ENCODE assay signal across 15 cellular contexts in genomic region chr18:76846217-76846616, GRCh38. TPM values are rescaled to one million over a fixed set of nuclear protein-coding genes. Genes with fewer than 3 reads are reported as not detected.
DNase-seq lines count a peak whose midpoint lies in the region; ATAC-seq, FAIRE-seq and TF ChIP-seq lines count a peak whose summit lies in the region.
"Had no signal": no experiment of that assay in that cellular context is flagged by ENCODE, and none has a peak within 500 bp of the region (broad histone marks: within the 10 kb centered on the region; RNA-seq: fewer than 3 reads in every experiment).

No MANE protein-coding gene starts in this region.

- H3K27me3 Mint-ChIP-seq in H9 (ENCODE audit: low read depth) (no peaks in the 10 kb centered on the region), HFFc6 (ENCODE audit: insufficient read depth) (no peaks in the 10 kb centered on the region)
- H3K27me3 Mint-ChIP-seq: CD8-positive, alpha-beta memory T cell had no signal

- intact Hi-C loops in right lobe of liver (cut with DNase I), result no loop called here
- intact Hi-C loops in HepG2 (cut with micrococcal nuclease; ENCODE audit: unreplicated experiment), result no loop called here
- intact Hi-C loops in lower leg skin (cut with DNase I; ENCODE audit: low total_unique reads), result no loop called here
- intact Hi-C loops in lower lobe of right lung (cut with DNase I), result no loop called here

- DNase-seq in right lobe of liver (peak in 2 of 3 donors; percentile 59 to 63), HepG2 (ENCODE audit: low spot score) (no peak), H9 (no peak), left lobe of liver (ENCODE audit: low spot score) (peak; percentile 56), lower leg skin (ENCODE audit: low spot score in 2 of 2) (no peak), HFFc6 (no peak), lower lobe of right lung (no peak)
- DNase-seq: Caco-2; CD8-positive, alpha-beta memory T cell; DMS 273 treated with DMSO at 0.1 percent for 48 hours; GM23248 had no signal

- TF ChIP-seq EP300 in HepG2 (IDR thresholded peaks at IDR 0.05; ENCODE audit: low read depth in 2 of 2, low read length in 2 of 2), result no peak
- TF ChIP-seq EP300 in HepG2 (CRISPR knock-in tag; IDR thresholded peaks at IDR 0.05; ENCODE audit: borderline replicate concordance), result no peak

- no peak overlapping the region for H2BK120ac ChIP-seq in H9 (ENCODE audit: low read depth, low read length, poor library complexity, severe bottlenecking)

- no peak overlapping the region for H4K8ac ChIP-seq in H9 (replicated peaks; ENCODE audit: insufficient read length, low read depth, low read length)

- no peak overlapping the region for H3K14ac ChIP-seq in H9 (ENCODE audit: insufficient read depth, low read length)

- H3K36me3 Mint-ChIP-seq in H9 (ENCODE audit: insufficient read depth in 1 of 3, low read depth in 3 of 3) (no peaks in the 10 kb centered on the region), HFFc6 (ENCODE audit: low read depth) (no peaks in the 10 kb centered on the region)

- H3K18ac ChIP-seq in H9 (ENCODE audit: insufficient read length, low read depth, low read length), result no peak overlapping the region

- no peak overlapping the region for H2AK5ac ChIP-seq in H9 (ENCODE audit: insufficient read length, low read length)

- TF ChIP-seq POLR2A in right lobe of liver (IDR thresholded peaks at IDR 0.05), result no peak
- no peak for TF ChIP-seq POLR2A in HepG2 (IDR thresholded peaks at IDR 0.05; ENCODE audit: insufficient read depth in 1 of 2, low read depth in 2 of 2, low read length in 2 of 2)
- no peak for TF ChIP-seq POLR2A in lower leg skin (IDR thresholded peaks at IDR 0.05)

- no peak overlapping the region for H3T11ph ChIP-seq in H9 (ENCODE audit: low read length)

- no peak overlapping the region for H4K91ac ChIP-seq in H9 (ENCODE audit: insufficient read length, low read depth, low read length)

- no peak overlapping the region for H2BK12ac ChIP-seq in H9 (ENCODE audit: insufficient read length, low read depth, low read length)

- no peak overlapping the region for H3K4me3 Mint-ChIP-seq in H9
- no peak overlapping the region for H3K4me3 Mint-ChIP-seq in HFFc6
- H3K4me3 Mint-ChIP-seq: CD14-positive monocyte; CD8-positive, alpha-beta memory T cell had no signal

- H4K20me1 ChIP-seq in HepG2 (ENCODE audit: insufficient read depth, low read length) (no peaks in the 10 kb centered on the region), H9 (ENCODE audit: control insufficient read depth, insufficient read depth, insufficient read length) (no peaks in the 10 kb centered on the region)

- H2BK15ac ChIP-seq in H9 (ENCODE audit: low read depth, low read length), result no peak overlapping the region

- TF ChIP-seq CTCF in right lobe of liver (IDR thresholded peaks at IDR 0.05), result no peak
- TF ChIP-seq CTCF in HepG2 (CRISPR knock-in tag; IDR thresholded peaks at IDR 0.05), result no peak
- TF ChIP-seq CTCF in H9 (conservative IDR thresholded peaks at IDR 0.05), result no peak
- no peak for TF ChIP-seq CTCF in lower leg skin (IDR thresholded peaks at IDR 0.05)
- TF ChIP-seq CTCF in HFFc6 (IDR thresholded peaks at IDR 0.05), result no peak
- no peak for TF ChIP-seq CTCF in lower lobe of right lung (IDR thresholded peaks at IDR 0.05)

- no peaks in the 10 kb centered on the region for H3K9me3 ChIP-seq in right lobe of liver
- no peaks in the 10 kb centered on the region for H3K9me3 ChIP-seq in HepG2 (ENCODE audit: low read length)
- no peaks in the 10 kb centered on the region for H3K9me3 ChIP-seq in H9 (ENCODE audit: control insufficient read depth, low read depth, low read length)
- H3K9me3 ChIP-seq in lower lobe of right lung, result no peaks in the 10 kb centered on the region
- H3K9me3 ChIP-seq: Caco-2, HAP-1 had no signal

- H3K27ac Mint-ChIP-seq in H9, result peak overlapping the region in 2 of 3 experiments; percentile 6 to 74; a peak in 1 of 7 replicates
- no peak overlapping the region for H3K27ac Mint-ChIP-seq in HFFc6

- H3K36me3 ChIP-seq in right lobe of liver (no peaks in the 10 kb centered on the region), HepG2 (replicated peaks in 1 of 2; ENCODE audit: control insufficient read depth in 1 of 2, insufficient read depth in 2 of 2, low read length in 2 of 2) (no peaks in the 10 kb centered on the region), lower lobe of right lung (no peaks in the 10 kb centered on the region)
- H3K36me3 ChIP-seq: HAP-1 had no signal

- H4K5ac ChIP-seq in H9 (ENCODE audit: insufficient read length, low read depth, low read length), result no peak overlapping the region

- no peak for FAIRE-seq in HepG2 (lab: Jason Lieb, UNC)
- FAIRE-seq: HTR-8/SVneo, K562 had no signal

- H3K27me3 ChIP-seq in right lobe of liver (no peaks in the 10 kb centered on the region), HepG2 (ENCODE audit: control insufficient read depth in 1 of 2, insufficient read depth in 2 of 2, low read length in 2 of 2) (no peaks in the 10 kb centered on the region), H9 (ENCODE audit: insufficient read depth, low read length) (no peaks in the 10 kb centered on the region), lower lobe of right lung (ENCODE audit: low read depth) (no peaks in the 10 kb centered on the region)

- TF ChIP-seq RAD21 in HepG2 (CRISPR knock-in tag; IDR thresholded peaks at IDR 0.05), result no peak

- H3K4me2 ChIP-seq in HepG2 (ENCODE audit: low read depth, low read length) (no peak overlapping the region), H9 (ENCODE audit: insufficient read depth, insufficient read length, low read length) (no peak overlapping the region)

- ATAC-seq in right lobe of liver (peak; percentile 30 to 73 (median 57)), HepG2 (no peak), left lobe of liver (peak; percentile 76), lower lobe of right lung (no peak)
- ATAC-seq: K562 had no signal

- H3K79me1 ChIP-seq in H9 (ENCODE audit: insufficient read depth, low read depth, low read length, poor library complexity, severe bottlenecking), result peaks cover 4% of the 10 kb centered on the region

- H3K4me1 ChIP-seq in right lobe of liver (peaks cover 0 to 38% (median 15%) of the 10 kb centered on the region in 4 donors), HepG2 (ENCODE audit: insufficient read depth, low read length) (peaks cover 38% of the 10 kb centered on the region), H9 (ENCODE audit: insufficient read depth, low read length) (no peaks in the 10 kb centered on the region), lower lobe of right lung (no peaks in the 10 kb centered on the region)
- H3K4me1 ChIP-seq: Caco-2 had no signal

- H3K79me2 ChIP-seq in HepG2 (ENCODE audit: insufficient read depth, low read length) (peaks cover 8% of the 10 kb centered on the region), H9 (ENCODE audit: insufficient read depth, low read length) (peaks cover 3% of the 10 kb centered on the region; the same call in 1 of the 2 replicates)

- BruUV-seq in HepG2 (replicated peaks; lab: Mats Ljungman, UMichigan), result no TSS peak

- CTCF ChIA-PET in HepG2 (lab: Yijun Ruan, JAX; ENCODE audit: low intra/inter-chr PET ratio, low total read pairs), result no interaction called here

- H2AFZ ChIP-seq in HepG2 (ENCODE audit: low read length) (no peak overlapping the region), H9 (ENCODE audit: low read length) (no peak overlapping the region)
- H2AFZ ChIP-seq: GM23248 had no signal

- H2BK20ac ChIP-seq in H9 (ENCODE audit: low read depth, low read length, poor library complexity, severe bottlenecking), result no peak overlapping the region

- H3K9ac ChIP-seq in HepG2 (ENCODE audit: insufficient read depth, low read depth, low read length) (no peak overlapping the region), H9 (ENCODE audit: extremely low read depth, insufficient read length, low read length) (no peak overlapping the region)
- H3K9ac ChIP-seq: GM23248 had no signal

- H3K27ac ChIP-seq in right lobe of liver (peak overlapping the region in 1 of 3 donors; percentile 30), HepG2 (ENCODE audit: extremely low read length, insufficient read depth, low read length) (no peak overlapping the region), H9 (ENCODE audit: insufficient read length, low read depth, low read length) (no peak overlapping the region), lower lobe of right lung (no peak overlapping the region)
- H3K27ac ChIP-seq: GM23248 had no signal

- H3K23me2 ChIP-seq in H9 (ENCODE audit: insufficient read length, low read depth, low read length, poor library complexity, severe bottlenecking), result no peaks in the 10 kb centered on the region

- H3K23ac ChIP-seq in H9 (ENCODE audit: insufficient read length, low read depth, low read length), result no peak overlapping the region

- no peak overlapping the region for H2BK5ac ChIP-seq in H9 (ENCODE audit: insufficient read length, low read length)

- in situ Hi-C loops in HepG2 (cut with HindIII; ENCODE audit: extremely low pct_ligation_motif_present, low pct_unique_long_range_greater_than_20kb), result no loop called here

- WGBS in right lobe of liver (ENCODE audit: insufficient coverage, low coverage, low lambda C conversion rate, missing lambda C conversion rate), result 44% methylated on average over 5 of the region's 5 CpGs
- 96% methylated on average over 5 of the region's 5 CpGs for WGBS in HepG2 (ENCODE audit: low lambda C conversion rate)
- WGBS in H9 (ENCODE audit: extremely low coverage, insufficient read length, low lambda C conversion rate), result no CpG with 5 or more reads among the region's 5 CpGs
- 89 to 91% methylated on average over 5 of the region's 5 CpGs for WGBS in lower leg skin, 2 donors

- POLR2A ChIA-PET in HepG2 (lab: Yijun Ruan, JAX), result no interaction called here

- no peaks in the 10 kb centered on the region for H3K9me3 Mint-ChIP-seq in H9
- no peaks in the 10 kb centered on the region for H3K9me3 Mint-ChIP-seq in HFFc6
- H3K9me3 Mint-ChIP-seq: CD14-positive monocyte; CD8-positive, alpha-beta memory T cell had no signal

- no peak overlapping the region for H3K4me3 ChIP-seq in right lobe of liver
- no peak overlapping the region for H3K4me3 ChIP-seq in HepG2 (replicated peaks in 1 of 3; ENCODE audit: insufficient read depth in 1 of 3, low read depth in 2 of 3, low read length in 3 of 3)
- H3K4me3 ChIP-seq in lower leg skin (ENCODE audit: low read depth, poor library complexity, severe bottlenecking), result no peak overlapping the region
- H3K4me3 ChIP-seq in lower lobe of right lung, result no peak overlapping the region
- H3K4me3 ChIP-seq: GM23248, HAP-1, K562 had no signal

- no peak overlapping the region for H3K56ac ChIP-seq in H9 (ENCODE audit: insufficient read length, low read depth, low read length)

- no peak overlapping the region for H3K4ac ChIP-seq in H9 (ENCODE audit: low read depth, low read length)

- H3K4me1 Mint-ChIP-seq in H9 (peaks cover 11 to 14% of the 10 kb centered on the region in 2 experiments), HFFc6 (ENCODE audit: low read depth) (peaks cover 18% of the 10 kb centered on the region)

RNA-seq across cellular contexts. Expression of gene ZNF236, which starts 23.9 kb away (rescaled TPM):
- total RNA-seq in right lobe of liver, result 1 to 10 TPM; 3.8 to 7.6 (median 5.8) TPM
- total RNA-seq in HepG2 (2016; rRNA removed; fragmentation: Illumina TruSeq; extraction: Trizol), result 7.2 and 9.2 TPM in 2 replicates
- total RNA-seq in HepG2 (2016; cell fraction: cytosol; rRNA removed; fragmentation: Illumina TruSeq; extraction: Trizol; ENCODE audit: low read depth), result 61.5 and 67.5 TPM in 2 replicates
- total RNA-seq in HepG2 (2016; cell fraction: insoluble cytoplasmic fraction; rRNA removed; fragmentation: Illumina TruSeq; extraction: Trizol), result 7.3 and 7.5 TPM in 2 replicates
- 27.9 and 29.6 TPM in 2 replicates for total RNA-seq in HepG2 (2016; cell fraction: membrane; rRNA removed; fragmentation: Illumina TruSeq; extraction: Trizol)
- total RNA-seq in HepG2 (2016; cell fraction: nucleus; rRNA removed; fragmentation: Illumina TruSeq; extraction: Trizol), result 11.9 and 13.5 TPM in 2 replicates
- 3.0 and 3.4 TPM in 2 replicates for polyA plus RNA-seq in HepG2 (2011; rRNA removed)
- 1.9 TPM in 2 replicates for polyA plus RNA-seq in HepG2 (2011; cell fraction: cytosol; rRNA removed)
- 10.0 and 10.5 TPM in 2 replicates for polyA plus RNA-seq in HepG2 (2011; cell fraction: nucleus; rRNA removed)
- 1.7 and 2.1 TPM in 2 replicates for polyA plus RNA-seq in HepG2 (2012)
- polyA plus RNA-seq in HepG2 (2016; cell fraction: cytosol; fragmentation: Illumina TruSeq; extraction: Trizol; ENCODE audit: low read depth), result 0.10 TPM in 2 replicates
- polyA plus RNA-seq in HepG2 (2016; cell fraction: insoluble cytoplasmic fraction; fragmentation: Illumina TruSeq; extraction: Trizol; ENCODE audit: low read depth), result 2.1 and 2.7 TPM in 2 replicates
- 0.42 and 0.51 TPM in 2 replicates for polyA plus RNA-seq in HepG2 (2016; cell fraction: membrane; fragmentation: Illumina TruSeq; extraction: Trizol; ENCODE audit: low read depth)
- polyA plus RNA-seq in HepG2 (2016; cell fraction: nucleus; fragmentation: Illumina TruSeq; extraction: Trizol; ENCODE audit: insufficient read depth, low read depth), result 5.6 and 6.3 TPM in 2 replicates
- polyA minus RNA-seq in HepG2 (2011; rRNA and poly(A)+ RNA removed; ENCODE audit: low replicate concordance), result 20.6 and 28.6 TPM in 2 replicates
- 8.0 and 17.3 TPM in 2 replicates for polyA minus RNA-seq in HepG2 (2011; cell fraction: cytosol; rRNA and poly(A)+ RNA removed)
- 27.7 and 32.1 TPM in 2 replicates for polyA minus RNA-seq in HepG2 (2011; cell fraction: nucleus; rRNA and poly(A)+ RNA removed)
- 16.0 and 17.7 TPM in 2 replicates for total RNA-seq in H9 (2021)
- 6.2 TPM for total RNA-seq in left lobe of liver
- total RNA-seq in lower leg skin, result 10 to 100 TPM in 3 of 4 donors, 1 to 10 TPM in 1; 8.9 to 15.2 (median 11.8) TPM
- total RNA-seq in HFFc6 (2021; fragmentation: NEBNext Ultra II Directional; extraction: Animal tissue kit (Norgen Biotek cat#: 25700)), result 10 to 100 TPM in 1 of 6 experiments, 1 to 10 TPM in 5; 6.3 to 10.4 (median 8.1) TPM
- 18.0 TPM for total RNA-seq in lower lobe of right lung

Comparison
In these comparisons a context has a peak if more than half of its experiments do, and no peak if none do; other contexts are left out.
1. ATAC-seq: peak in right lobe of liver (4 of 4) and left lobe of liver (single experiment); none in HepG2 (single experiment) and lower lobe of right lung (0 of 2).
2. DNase-seq: peak in right lobe of liver (2 of 3) and left lobe of liver (single experiment); none in HepG2 (single experiment), H9 (single experiment), lower leg skin (0 of 2), HFFc6 (single experiment) and lower lobe of right lung (single experiment).